10 cellular contexts compared by ENCODE assay signal in genomic region chr3:69320867-69321266, GRCh38.
DNase-seq lines count a peak whose midpoint lies in the region; ATAC-seq, FAIRE-seq and TF ChIP-seq lines count a peak whose summit lies in the region.
"Had no signal": no experiment of that assay in that cellular context is flagged by ENCODE, and none has a peak within 500 bp of the region (broad histone marks: within the 10 kb centered on the region; RNA-seq: fewer than 3 reads in every experiment).

No MANE protein-coding gene starts in this region.

- H3K4me3 ChIP-seq in right atrium auricular region = no peak overlapping the region

- peak overlapping the region; percentile 37 to 70 for H3K27ac ChIP-seq in right atrium auricular region

- no peaks in the 10 kb centered on the region for H3K36me3 ChIP-seq in right atrium auricular region

- no peak for FAIRE-seq in GM12892 (lab: Jason Lieb, UNC)

- no peaks in the 10 kb centered on the region for H3K36me3 Mint-ChIP-seq in activated CD4-positive, alpha-beta memory T cell treated with anti-CD3 and anti-CD28 coated beads for 36 hours
- H3K36me3 Mint-ChIP-seq: brain had no signal

- CTCF ChIA-PET in activated CD4-positive, alpha-beta memory T cell treated with anti-CD3 and anti-CD28 coated beads for 36 hours (lab: Charles Lee) = interaction anchor here (2.0 to 2.2 kb wide), 2 partner anchors 15 to 159 kb away, joined by 5 to 14 read pairs; no protein-coding TSS in a partner anchor

- no peaks in the 10 kb centered on the region for H3K27me3 ChIP-seq in right atrium auricular region

- peaks cover 0 to 47% of the 10 kb centered on the region in 2 donors for H3K4me1 ChIP-seq in right atrium auricular region

- POLR2A ChIA-PET in activated CD4-positive, alpha-beta memory T cell treated with anti-CD3 and anti-CD28 coated beads for 36 hours (lab: Charles Lee) = no interaction called here

- no peak for TF ChIP-seq POLR2A in GM12892 (IDR thresholded peaks at IDR 0.05; ENCODE audit: low read depth, low read length)

- no peak overlapping the region for H3K27ac Mint-ChIP-seq in activated CD4-positive, alpha-beta memory T cell treated with anti-CD3 and anti-CD28 coated beads for 36 hours
- H3K27ac Mint-ChIP-seq: brain had no signal

- no peaks in the 10 kb centered on the region for H3K9me3 Mint-ChIP-seq in activated CD4-positive, alpha-beta memory T cell treated with anti-CD3 and anti-CD28 coated beads for 36 hours
- H3K9me3 Mint-ChIP-seq: brain had no signal

- intact Hi-C loops in activated CD4-positive, alpha-beta memory T cell treated with anti-CD3 and anti-CD28 coated beads for 36 hours (cut with micrococcal nuclease) = no loop called here

- H3K9me3 ChIP-seq in right atrium auricular region = no peaks in the 10 kb centered on the region

- H3K27me3 Mint-ChIP-seq in activated CD4-positive, alpha-beta memory T cell treated with anti-CD3 and anti-CD28 coated beads for 36 hours = no peaks in the 10 kb centered on the region
- H3K27me3 Mint-ChIP-seq: brain had no signal

- H3K4me3 Mint-ChIP-seq in activated CD4-positive, alpha-beta memory T cell treated with anti-CD3 and anti-CD28 coated beads for 36 hours = no peak overlapping the region
- H3K4me3 Mint-ChIP-seq: brain had no signal

- no peak for TF ChIP-seq CTCF in right atrium auricular region (IDR thresholded peaks at IDR 0.05)

- DNase-seq in Ammon's horn (ENCODE audit: low spot score) = peak; percentile 60
- DNase-seq in KG1 (lab: John Stamatoyannopoulos, UW) = peak; percentile 17
- no peak for DNase-seq in right atrium auricular region (ENCODE audit: low spot score)
- no peak for DNase-seq in D341Med (ENCODE audit: low spot score)
- no peak for DNase-seq in retina
- DNase-seq in GM12892 (ENCODE audit: insufficient read length) = no peak
- DNase-seq in activated CD4-positive, alpha-beta memory T cell treated with anti-CD3 and anti-CD28 coated beads for 36 hours = no peak

- H3K4me1 Mint-ChIP-seq in activated CD4-positive, alpha-beta memory T cell treated with anti-CD3 and anti-CD28 coated beads for 36 hours (ENCODE audit: low read depth) = peaks cover 16% of the 10 kb centered on the region
- H3K4me1 Mint-ChIP-seq: brain had no signal

- peak; percentile 52 for ATAC-seq in GM21367 (IDR thresholded peaks at IDR 0.05; ENCODE audit: unreplicated experiment)
- ATAC-seq: left colon had no signal

Comparison
In these comparisons a context has a peak if more than half of its experiments do, and no peak if none do; other contexts are left out.
1. DNase-seq: peak in Ammon's horn (single experiment) and KG1 (single experiment); none in right atrium auricular region (single experiment), D341Med (single experiment), retina (single experiment), GM12892 (single experiment) and activated CD4-positive, alpha-beta memory T cell treated with anti-CD3 and anti-CD28 coated beads for 36 hours (single experiment).